2 cellular contexts compared by ENCODE assay signal in the genomic region with DNA sequence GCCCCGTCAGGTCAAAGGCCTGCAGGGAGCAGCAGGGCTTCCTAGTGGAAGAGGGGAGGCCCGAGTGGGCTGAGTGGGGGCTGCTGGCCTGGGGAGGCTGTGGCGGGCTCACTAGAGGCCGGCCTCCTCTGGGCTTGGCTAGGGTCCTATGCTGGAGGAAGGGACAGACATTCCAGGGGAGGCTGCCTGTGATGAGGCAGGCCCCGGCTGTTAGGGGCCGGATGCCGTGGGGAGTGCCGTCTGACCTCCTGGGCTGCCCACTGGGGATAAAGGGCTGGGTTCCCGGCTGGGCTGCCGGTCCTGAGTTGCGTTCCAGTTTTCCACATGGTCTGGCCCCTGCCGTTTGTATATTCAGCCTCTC.
TF ChIP-seq lines count a peak whose summit lies in the region.

No MANE protein-coding gene starts in this region.

TF ChIP-seq in H1, 55 proteins besides CTCF, POLR2A, EP300 and RAD21:
- TF ChIP-seq CREB1 (IDR thresholded peaks at IDR 0.05) (no peak), HDAC6 (IDR thresholded peaks at IDR 0.05; ENCODE audit: low read depth, low read length) (no peak), SIRT6 (IDR thresholded peaks at IDR 0.05; ENCODE audit: low read length) (no peak), PHF8 (conservative IDR thresholded peaks at IDR 0.05; ENCODE audit: low read depth, low read length) (no peak), KDM1A (IDR thresholded peaks at IDR 0.05; ENCODE audit: borderline replicate concordance, low read length) (no peak), NRF1 (IDR thresholded peaks at IDR 0.05; ENCODE audit: low read depth, low read length) (no peak), TAF7 (optimal IDR thresholded peaks at IDR 0.05; ENCODE audit: borderline replicate concordance, low read depth, low read length) (no peak), BCL11A (IDR thresholded peaks at IDR 0.05; ENCODE audit: low read depth in 2 of 2, low read length in 2 of 2) (no peak), EZH2 (IDR thresholded peaks at IDR 0.05; ENCODE audit: low read depth, low read length, severe bottlenecking) (no peak), TEAD4 (IDR thresholded peaks at IDR 0.05; ENCODE audit: low read depth, low read length) (no peak), SIX5 (IDR thresholded peaks at IDR 0.05; ENCODE audit: low read depth, low read length) (no peak)
- TF ChIP-seq, protein P1, sequence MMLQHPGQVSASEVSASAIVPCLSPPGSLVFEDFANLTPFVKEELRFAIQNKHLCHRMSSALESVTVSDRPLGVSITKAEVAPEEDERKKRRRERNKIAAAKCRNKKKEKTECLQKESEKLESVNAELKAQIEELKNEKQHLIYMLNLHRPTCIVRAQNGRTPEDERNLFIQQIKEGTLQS (IDR thresholded peaks at IDR 0.05; ENCODE audit: insufficient read depth, low read depth, low read length) = no peak

TF ChIP-seq in HepG2, 621 proteins besides CTCF, POLR2A, EP300 and RAD21:
- no peak for TF ChIP-seq MYNN (CRISPR knock-in tag; IDR thresholded peaks at IDR 0.05; ENCODE audit: low read depth)
- no peak for TF ChIP-seq ZBTB7B (CRISPR knock-in tag; IDR thresholded peaks at IDR 0.05)
- no peak for TF ChIP-seq GPN1 (CRISPR knock-in tag; IDR thresholded peaks at IDR 0.05; ENCODE audit: borderline replicate concordance)
- no peak for TF ChIP-seq CCAR2 (optimal IDR thresholded peaks at IDR 0.05; ENCODE audit: low read depth, low read length)
- no peak for TF ChIP-seq WIZ (CRISPR knock-in tag; IDR thresholded peaks at IDR 0.05)
- TF ChIP-seq, protein P2, sequence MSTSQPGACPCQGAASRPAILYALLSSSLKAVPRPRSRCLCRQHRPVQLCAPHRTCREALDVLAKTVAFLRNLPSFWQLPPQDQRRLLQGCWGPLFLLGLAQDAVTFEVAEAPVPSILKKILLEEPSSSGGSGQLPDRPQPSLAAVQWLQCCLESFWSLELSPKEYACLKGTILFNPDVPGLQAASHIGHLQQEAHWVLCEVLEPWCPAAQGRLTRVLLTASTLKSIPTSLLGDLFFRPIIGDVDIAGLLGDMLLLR (CRISPR knock-in tag; IDR thresholded peaks at IDR 0.05) = no peak
- TF ChIP-seq GATAD2A (CRISPR knock-in tag; IDR thresholded peaks at IDR 0.05) = no peak
